ENCODE assay signal across 17 cellular contexts in genomic region chr12:123939716-123940626, GRCh38.
"Had no signal": no experiment of that assay in that cellular context is flagged by ENCODE, and none has a peak within 500 bp of the region (broad histone marks: within the 10 kb centered on the region; RNA-seq: fewer than 3 reads in every experiment).

No MANE protein-coding gene starts in this region.

- H3K9me3 ChIP-seq: prostate gland had no signal

- H3K36me3 ChIP-seq: prostate gland had no signal

- H3K27me3 Mint-ChIP-seq: activated CD8-positive, alpha-beta memory T cell treated with anti-CD3 and anti-CD28 coated beads, Interleukin-2, amount 10 ng/mL, durations not matched to agents 7 days and 5 days; brain; dendritic cell treated with granulocyte-macrophage colony-stimulating factor and Interleukin-4, amounts not matched to agents 40 ng/mL and 50 ng/mL, for 4 days had no signal

- H3K4me3 ChIP-seq: lung, prostate gland, stomach had no signal

- H3K4me3 Mint-ChIP-seq: activated CD8-positive, alpha-beta memory T cell treated with anti-CD3 and anti-CD28 coated beads, Interleukin-2, amount 10 ng/mL, durations not matched to agents 7 days and 5 days; brain; dendritic cell treated with granulocyte-macrophage colony-stimulating factor and Interleukin-4, amounts not matched to agents 40 ng/mL and 50 ng/mL, for 4 days had no signal

- H3K27ac ChIP-seq: epithelial cell of prostate, prostate gland, stomach had no signal

- DNase-seq: activated CD4-positive, alpha-beta T cell treated with anti-CD3 and anti-CD28 coated beads, Interleukin-2, amount 50 U/mL, for 4 hours; activated CD8-positive, alpha-beta memory T cell treated with anti-CD3 and anti-CD28 coated beads, Interleukin-2, amount 10 ng/mL, durations not matched to agents 7 days and 5 days; activated effector memory CD4-positive, alpha-beta T cell treated with Interleukin-2 at 50 U/mL for 16 hours; activated T-cell treated with anti-CD3 and anti-CD28 coated beads, Interleukin-2, amount 50 U/mL, for 1 hour; amygdala; cerebellar nuclear complex; natural killer cell; stomach; T-helper 9 cell had no signal

- H3K4me1 ChIP-seq: prostate gland had no signal

- H3K27me3 ChIP-seq: stomach had no signal

- H3K9me3 Mint-ChIP-seq: activated naive CD4-positive, alpha-beta T cell treated with anti-CD3 and anti-CD28 coated beads, Interleukin-2, amount 50 U/mL, for 72 hours; brain; natural killer cell had no signal

- ATAC-seq: activated CD4-positive, CD25-positive, alpha-beta regulatory T cell treated with anti-CD3 and anti-CD28 coated beads, Interleukin-2, amount 50 U/mL, for 24 hours; activated CD8-positive, alpha-beta memory T cell treated with anti-CD3 and anti-CD28 coated beads, Interleukin-2, amount 10 ng/mL, durations not matched to agents 7 days and 5 days; activated naive CD4-positive, alpha-beta T cell treated with anti-CD3 and anti-CD28 coated beads, Interleukin-2, amount 50 U/mL, for 72 hours; natural killer cell; sciatic nerve had no signal
